In the genomic region with DNA sequence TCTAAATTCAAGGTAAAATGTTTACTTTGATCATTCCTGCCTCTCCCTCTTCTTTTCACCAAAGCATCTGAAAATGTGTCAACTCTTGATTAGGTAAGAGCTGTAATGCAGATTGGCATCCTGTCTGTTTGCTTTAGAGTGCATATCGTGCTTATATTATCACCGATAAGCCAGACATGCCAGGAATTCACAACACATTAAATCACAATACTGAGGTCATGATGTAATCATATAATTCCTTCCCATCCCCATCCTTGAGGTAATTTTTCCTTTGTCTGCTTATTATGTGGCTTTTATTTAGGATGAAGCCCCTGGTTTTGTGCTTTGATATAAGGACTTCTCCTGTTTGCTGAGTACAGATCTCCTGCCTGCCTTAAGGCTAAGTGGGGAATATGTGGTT, we compare ENCODE assay signal across 14 cellular contexts. TPM values are rescaled to one million over a fixed set of nuclear protein-coding genes. Genes with fewer than 3 reads are reported as not detected.
A peak's percentile ranks its signal among the peaks of the same experiment; 100 is the strongest.
DNase-seq lines count a peak whose midpoint lies in the region; ATAC-seq, FAIRE-seq and TF ChIP-seq lines count a peak whose summit lies in the region.
"Had no signal": no experiment of that assay in that cellular context is flagged by ENCODE, and none has a peak within 500 bp of the region (broad histone marks: within the 10 kb centered on the region; RNA-seq: fewer than 3 reads in every experiment).

No MANE protein-coding gene starts in this region.

- H3K36me3 ChIP-seq in RWPE2 (ENCODE audit: low read depth): peaks cover 71% of the 10 kb centered on the region
- peaks cover 21 to 47% of the 10 kb centered on the region in 2 experiments for H3K36me3 ChIP-seq in endothelial cell of umbilical vein (ENCODE audit: control insufficient read depth in 2 of 2, extremely low read depth in 1 of 2, insufficient read depth in 2 of 2, low read length in 2 of 2)

- no peaks in the 10 kb centered on the region for H3K27me3 ChIP-seq in RWPE2 (ENCODE audit: insufficient read depth, poor library complexity, severe bottlenecking)
- no peaks in the 10 kb centered on the region for H3K27me3 ChIP-seq in endothelial cell of umbilical vein (ENCODE audit: control insufficient read depth in 2 of 2, insufficient read depth in 2 of 2, low read length in 2 of 2)
- H3K27me3 ChIP-seq: heart right ventricle had no signal

- peak overlapping the region; percentile 88 for H3K27ac ChIP-seq in RWPE2 (ENCODE audit: poor library complexity, severe bottlenecking)
- H3K27ac ChIP-seq in endothelial cell of umbilical vein (ENCODE audit: insufficient read depth, low read depth, low read length): peak overlapping the region; percentile 98
- H3K27ac ChIP-seq: heart right ventricle had no signal

- dilution Hi-C loops in endothelial cell of umbilical vein (cut with MboI; ENCODE audit: extremely low pct_ligation_motif_present, low sequenced_read_pairs): no loop called here

- intact Hi-C loops in endothelial cell of umbilical vein (cut with micrococcal nuclease): loop anchor here (1.0 to 5.0 kb wide), 2 partner anchors 49 to 274 kb away; no protein-coding TSS in a partner anchor

- H4K20me1 ChIP-seq in endothelial cell of umbilical vein (replicated peaks; ENCODE audit: control insufficient read depth, extremely low read depth, insufficient read depth, low read length): no peaks in the 10 kb centered on the region

- POLR2A ChIA-PET in endothelial cell of umbilical vein (lab: Charles Lee): no interaction called here

- peak; percentile 67 for FAIRE-seq in endothelial cell of umbilical vein (lab: Jason Lieb, UNC)

- H3K4me1 ChIP-seq in RWPE2 (ENCODE audit: insufficient read depth, poor library complexity, severe bottlenecking) (peaks cover 41% of the 10 kb centered on the region), endothelial cell of umbilical vein (ENCODE audit: control insufficient read depth, extremely low read depth, insufficient read depth, low read length) (peaks cover 46% of the 10 kb centered on the region)

- no peak for TF ChIP-seq POLR2A in endothelial cell of umbilical vein (IDR thresholded peaks at IDR 0.05; ENCODE audit: low read depth, low read length)

- no peak for TF ChIP-seq CTCF in RWPE2 (IDR thresholded peaks at IDR 0.05; ENCODE audit: poor library complexity, severe bottlenecking)
- no peak for TF ChIP-seq CTCF in endothelial cell of umbilical vein (IDR thresholded peaks at IDR 0.05; ENCODE audit: extremely low read depth in 1 of 2, insufficient read depth in 1 of 2, low read depth in 1 of 2, low read length in 2 of 2)

- peak; percentile 73 for DNase-seq in GM03348 (ENCODE audit: low spot score)
- DNase-seq in RWPE2 (ENCODE audit: low spot score): no peak
- peak; percentile 80 for DNase-seq in endothelial cell of umbilical vein (ENCODE audit: low read depth, low spot score)
- peak; percentile 34 for DNase-seq in renal cortical epithelial cell (ENCODE audit: low read depth)
- DNase-seq in HK-2 (ENCODE audit: unreplicated experiment): no peak
- DNase-seq in activated CD8-positive, alpha-beta memory T cell treated with anti-CD3 and anti-CD28 coated beads, Interleukin-2, amount 50 U/mL, for 48 hours: no peak
- no peak for DNase-seq in NCI-H524 (lab: John Stamatoyannopoulos, UW)
- DNase-seq: activated gamma-delta T cell; caudate nucleus; CD8-positive, alpha-beta memory T cell; heart right ventricle; left ventricle myocardium superior; NCI-H2171 had no signal

- peak overlapping the region; percentile 87 for H3K9ac ChIP-seq in endothelial cell of umbilical vein (replicated peaks; ENCODE audit: extremely low read depth, insufficient read depth, low read length)

- H2AFZ ChIP-seq in endothelial cell of umbilical vein (ENCODE audit: low read depth, low read length): no peak overlapping the region

- BruUV-seq in endothelial cell of umbilical vein (replicated peaks; lab: Mats Ljungman, UMichigan): no TSS peak

- H3K9me3 ChIP-seq in RWPE2 (ENCODE audit: severe bottlenecking) (no peaks in the 10 kb centered on the region), endothelial cell of umbilical vein (replicated peaks; ENCODE audit: control insufficient read depth, insufficient read depth, low read length) (no peaks in the 10 kb centered on the region)
- H3K9me3 ChIP-seq: heart right ventricle had no signal

- no peak overlapping the region for H3K4me3 ChIP-seq in RWPE2 (ENCODE audit: severe bottlenecking)
- H3K4me3 ChIP-seq in endothelial cell of umbilical vein (replicated peaks in 1 of 3; ENCODE audit: insufficient read depth in 1 of 3, low read depth in 1 of 3, low read length in 3 of 3): peak overlapping the region in 1 of 3 experiments; percentile 4
- H3K4me3 ChIP-seq: heart right ventricle had no signal

- H3K9me1 ChIP-seq in endothelial cell of umbilical vein (replicated peaks; ENCODE audit: control insufficient read depth, extremely low read depth, insufficient read depth, low read length): no peaks in the 10 kb centered on the region

- CTCF ChIA-PET in endothelial cell of umbilical vein (lab: Charles Lee): interaction anchor here (0.9 to 5.3 kb wide), 6 partner anchors 9 to 93 kb away, joined by 3 to 25 read pairs (median 3); no protein-coding TSS in a partner anchor

- ATAC-seq in RWPE2 (ENCODE audit: low read depth): peak; percentile 45
- no peak for ATAC-seq in GM18870 (IDR thresholded peaks at IDR 0.05; ENCODE audit: unreplicated experiment)
- ATAC-seq: heart right ventricle, left ventricle myocardium superior had no signal

- peaks cover 22% of the 10 kb centered on the region for H3K79me2 ChIP-seq in endothelial cell of umbilical vein (ENCODE audit: control insufficient read depth, insufficient read depth, low read length)

- peak overlapping the region; percentile 47 for H3K4me2 ChIP-seq in endothelial cell of umbilical vein (ENCODE audit: insufficient read depth, low read length)

TF ChIP-seq in endothelial cell of umbilical vein, 7 proteins besides CTCF, POLR2A, EP300 and RAD21:
- TF ChIP-seq POLR2AphosphoS5 (IDR thresholded peaks at IDR 0.05; ENCODE audit: insufficient read depth, low read depth, low read length) (peak; percentile 55), MYC (IDR thresholded peaks at IDR 0.05; ENCODE audit: low read depth, low read length) (no peak), EZH2 (IDR thresholded peaks at IDR 0.05; ENCODE audit: borderline replicate concordance, low read depth, low read length, severe bottlenecking) (no peak), JUN (IDR thresholded peaks at IDR 0.05; ENCODE audit: borderline replicate concordance, insufficient read depth, insufficient read length, low read depth) (peak; percentile 67), GATA2 (IDR thresholded peaks at IDR 0.05; ENCODE audit: insufficient read depth, insufficient read length, low read depth, low read length) (peak; percentile 71), FOS (IDR thresholded peaks at IDR 0.05; ENCODE audit: borderline replicate concordance, insufficient read depth, low read length) (no peak)
- TF ChIP-seq, protein P1, sequence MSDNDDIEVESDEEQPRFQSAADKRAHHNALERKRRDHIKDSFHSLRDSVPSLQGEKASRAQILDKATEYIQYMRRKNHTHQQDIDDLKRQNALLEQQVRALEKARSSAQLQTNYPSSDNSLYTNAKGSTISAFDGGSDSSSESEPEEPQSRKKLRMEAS (IDR thresholded peaks at IDR 0.05; ENCODE audit: insufficient read depth, insufficient read length): no peak

RNA-seq across cellular contexts. Expression of a gene that starts 10.2 kb away (rescaled TPM):
- 74.6 and 75.2 TPM in 2 replicates for total RNA-seq in endothelial cell of umbilical vein
- 52.5 and 73.4 TPM in 2 replicates for polyA plus RNA-seq in endothelial cell of umbilical vein
- polyA plus RNA-seq in endothelial cell of umbilical vein (2011; cell fraction: cytosol; rRNA removed): 71.1 and 74.7 TPM in 2 replicates
- 190 and 261 TPM in 2 replicates for polyA plus RNA-seq in endothelial cell of umbilical vein (2011; cell fraction: nucleus; rRNA removed)
- 71.0 and 96.4 TPM in 2 replicates for polyA plus RNA-seq in endothelial cell of umbilical vein (2012)
- 51.8 and 75.8 TPM in 2 replicates for polyA minus RNA-seq in endothelial cell of umbilical vein
- 33.4 TPM for polyA minus RNA-seq in endothelial cell of umbilical vein (2011; cell fraction: cytosol; rRNA and poly(A)+ RNA removed)
- 80.8 and 105 TPM in 2 replicates for polyA minus RNA-seq in endothelial cell of umbilical vein (2011; cell fraction: nucleus; rRNA and poly(A)+ RNA removed)
- total RNA-seq in renal cortical epithelial cell: 102 and 135 TPM in 2 replicates

RNA-seq across cellular contexts. Expression of a gene that starts 37.8 kb away (rescaled TPM):
- total RNA-seq in endothelial cell of umbilical vein (5.3 and 6.0 TPM in 2 replicates), renal cortical epithelial cell (1.5 and 3.6 TPM in 2 replicates)
- 3.3 and 3.7 TPM in 2 replicates for polyA plus RNA-seq in endothelial cell of umbilical vein
- 3.6 and 4.2 TPM in 2 replicates for polyA plus RNA-seq in endothelial cell of umbilical vein (2011; cell fraction: cytosol; rRNA removed)
- 8.6 and 9.6 TPM in 2 replicates for polyA plus RNA-seq in endothelial cell of umbilical vein (2011; cell fraction: nucleus; rRNA removed)
- 4.7 and 6.3 TPM in 2 replicates for polyA plus RNA-seq in endothelial cell of umbilical vein (2012)
- polyA minus RNA-seq in endothelial cell of umbilical vein: 5.0 and 5.7 TPM in 2 replicates
- polyA minus RNA-seq in endothelial cell of umbilical vein (2011; cell fraction: cytosol; rRNA and poly(A)+ RNA removed): 0.72 TPM
- 14.3 and 15.0 TPM in 2 replicates for polyA minus RNA-seq in endothelial cell of umbilical vein (2011; cell fraction: nucleus; rRNA and poly(A)+ RNA removed)

Comparison
In these comparisons a context has a peak if more than half of its experiments do, and no peak if none do; other contexts are left out.
1. DNase-seq: peak in GM03348 (single experiment), endothelial cell of umbilical vein (single experiment) and renal cortical epithelial cell (single experiment); none in RWPE2 (single experiment), HK-2 (single experiment), activated CD8-positive, alpha-beta memory T cell treated with anti-CD3 and anti-CD28 coated beads, Interleukin-2, amount 50 U/mL, for 48 hours (single experiment) and NCI-H524 (0 of 2).